Comparison of ENCODE assay signal across 18 cellular contexts in the genomic region with DNA sequence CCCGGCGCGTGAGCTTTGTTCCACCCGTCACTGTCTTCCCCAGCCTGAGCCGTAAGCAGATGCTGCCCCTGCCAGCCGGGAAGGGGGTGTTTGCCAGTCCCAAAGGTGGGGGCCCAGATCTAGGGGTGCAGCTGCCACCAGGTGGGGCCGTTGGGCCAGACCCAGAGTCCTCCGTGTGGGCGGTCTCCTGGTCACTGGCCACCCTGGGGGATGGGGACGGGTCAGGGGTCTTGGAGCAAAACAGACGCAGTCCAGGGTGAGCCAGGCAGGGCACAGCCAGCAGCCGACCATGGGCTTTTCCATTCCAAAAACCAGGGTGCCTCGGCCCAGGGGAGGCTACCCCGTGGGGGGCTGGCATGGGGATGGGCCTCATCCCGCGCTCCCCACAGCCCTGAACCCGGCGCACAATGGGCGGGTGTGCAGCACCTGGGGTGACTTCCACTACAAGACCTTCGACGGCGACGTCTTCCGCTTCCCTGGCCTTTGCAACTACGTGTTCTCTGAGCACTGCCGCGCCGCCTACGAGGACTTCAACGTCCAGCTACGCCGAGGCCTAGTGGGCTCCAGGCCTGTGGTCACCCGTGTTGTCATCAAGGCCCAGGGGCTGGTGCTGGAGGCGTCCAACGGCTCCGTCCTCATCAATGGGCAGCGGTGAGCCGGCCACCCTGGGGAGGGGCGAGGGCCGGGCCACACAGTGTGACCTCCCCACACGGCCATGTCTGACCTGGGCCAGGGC. TPM values are rescaled to one million over a fixed set of nuclear protein-coding genes. Genes with fewer than 3 reads are reported as not detected.
DNase-seq lines count a peak whose midpoint lies in the region; ATAC-seq and TF ChIP-seq lines count a peak whose summit lies in the region.
"Had no signal": no experiment of that assay in that cellular context is flagged by ENCODE, and none has a peak within 500 bp of the region (broad histone marks: within the 10 kb centered on the region; RNA-seq: fewer than 3 reads in every experiment).

No MANE protein-coding gene starts in this region.

- DNase-seq in natural killer cell treated with Interleukin-12 subunit alpha and Interleukin-12 subunit beta and Interleukin-15 and Interleukin-18, amount 100 ng/mL, for 72 hours (ENCODE audit: low spot score) = peak; percentile 54
- DNase-seq in natural killer cell (no peak), ascending aorta (ENCODE audit: low spot score in 2 of 2) (peak; percentile 6 to 61), left lung (peak; percentile 26 to 78), aorta (peak; percentile 40 to 72), Kasumi-1 (lab: John Stamatoyannopoulos, UW) (no peak), NCI-H1694 (lab: John Stamatoyannopoulos, UW) (no peak), NCI-H345 (lab: John Stamatoyannopoulos, UW) (no peak)
- DNase-seq: DMS153, KBM-7, NCI-H1436, NCI-H524 treated with DMSO at 0.1 percent for 48 hours had no signal

- H3K4me1 Mint-ChIP-seq in natural killer cell treated with Interleukin-12 subunit alpha and Interleukin-12 subunit beta and Interleukin-15 and Interleukin-18, amount 100 ng/mL, for 72 hours (ENCODE audit: low read depth in 2 of 2) = no peaks in the 10 kb centered on the region
- H3K4me1 Mint-ChIP-seq in natural killer cell = no peaks in the 10 kb centered on the region
- H3K4me1 Mint-ChIP-seq: memory B cell had no signal

- no peak overlapping the region for H3K27ac Mint-ChIP-seq in natural killer cell treated with Interleukin-12 subunit alpha and Interleukin-12 subunit beta and Interleukin-15 and Interleukin-18, amount 100 ng/mL, for 72 hours
- H3K27ac Mint-ChIP-seq in natural killer cell = no peak overlapping the region
- H3K27ac Mint-ChIP-seq: activated naive CD8-positive, alpha-beta T cell; memory B cell had no signal

- H3K4me3 ChIP-seq in ascending aorta (no peak overlapping the region), left lung (no peak overlapping the region), aorta (ENCODE audit: low read length in 2 of 2) (no peak overlapping the region)
- H3K4me3 ChIP-seq: GM12878, hepatocyte had no signal

- H3K27me3 Mint-ChIP-seq in natural killer cell treated with Interleukin-12 subunit alpha and Interleukin-12 subunit beta and Interleukin-15 and Interleukin-18, amount 100 ng/mL, for 72 hours = peaks cover 0 to 2% of the 10 kb centered on the region in 2 donors
- H3K27me3 Mint-ChIP-seq in natural killer cell (ENCODE audit: low read depth in 2 of 2) = no peaks in the 10 kb centered on the region

- H3K4me3 Mint-ChIP-seq in natural killer cell treated with Interleukin-12 subunit alpha and Interleukin-12 subunit beta and Interleukin-15 and Interleukin-18, amount 100 ng/mL, for 72 hours = no peak overlapping the region
- H3K4me3 Mint-ChIP-seq in natural killer cell = no peak overlapping the region
- H3K4me3 Mint-ChIP-seq: activated naive CD8-positive, alpha-beta T cell; memory B cell had no signal

- no peaks in the 10 kb centered on the region for H3K36me3 Mint-ChIP-seq in natural killer cell treated with Interleukin-12 subunit alpha and Interleukin-12 subunit beta and Interleukin-15 and Interleukin-18, amount 100 ng/mL, for 72 hours
- no peaks in the 10 kb centered on the region for H3K36me3 Mint-ChIP-seq in natural killer cell
- H3K36me3 Mint-ChIP-seq: activated naive CD8-positive, alpha-beta T cell; memory B cell had no signal

- H3K36me3 ChIP-seq in ascending aorta = no peaks in the 10 kb centered on the region
- no peaks in the 10 kb centered on the region for H3K36me3 ChIP-seq in left lung
- no peaks in the 10 kb centered on the region for H3K36me3 ChIP-seq in aorta (ENCODE audit: control insufficient read depth in 1 of 2, insufficient read depth in 2 of 2, low read length in 1 of 2)

- no peaks in the 10 kb centered on the region for H3K4me1 ChIP-seq in ascending aorta
- H3K4me1 ChIP-seq in left lung = no peaks in the 10 kb centered on the region
- no peaks in the 10 kb centered on the region for H3K4me1 ChIP-seq in aorta (ENCODE audit: control insufficient read depth in 1 of 2, insufficient read depth in 2 of 2, low read length in 2 of 2)
- H3K4me1 ChIP-seq: parathyroid adenoma had no signal

- H3K27ac ChIP-seq in ascending aorta = no peak overlapping the region
- H3K27ac ChIP-seq in left lung = no peak overlapping the region
- H3K27ac ChIP-seq in aorta (ENCODE audit: low read depth in 1 of 2, low read length in 2 of 2) = no peak overlapping the region
- H3K27ac ChIP-seq: hepatocyte, parathyroid adenoma had no signal

- H3K27me3 ChIP-seq in ascending aorta (no peaks in the 10 kb centered on the region), left lung (peaks cover 0 to 100% of the 10 kb centered on the region in 2 donors), aorta (ENCODE audit: control insufficient read depth in 1 of 2, insufficient read depth in 2 of 2, low read length in 1 of 2) (no peaks in the 10 kb centered on the region)
- H3K27me3 ChIP-seq: hepatocyte had no signal

- TF ChIP-seq CTCF in natural killer cell (IDR thresholded peaks at IDR 0.05) = no peak
- no peak for TF ChIP-seq CTCF in ascending aorta (IDR thresholded peaks at IDR 0.05)
- no peak for TF ChIP-seq CTCF in left lung (IDR thresholded peaks at IDR 0.05)

- 70 to 76% methylated on average over 40 to 41 of the region's 41 CpGs for WGBS in aorta, 2 donors

- ATAC-seq in natural killer cell treated with Interleukin-12 subunit alpha and Interleukin-12 subunit beta and Interleukin-15 and Interleukin-18, amount 100 ng/mL, for 72 hours = no peak
- ATAC-seq in natural killer cell = no peak
- no peak for ATAC-seq in left lung
- no peak for ATAC-seq in aorta (ENCODE audit: low FRiP score)
- ATAC-seq: esophagus mucosa, GM12878 had no signal

- intact Hi-C loops in natural killer cell (cut with micrococcal nuclease) = no loop called here
- intact Hi-C loops in ascending aorta (cut with DNase I) = no loop called here
- intact Hi-C loops in left lung (cut with DNase I) = no loop called here
- intact Hi-C loops in aorta (cut with DNase I) = no loop called here

- no peaks in the 10 kb centered on the region for H3K9me3 Mint-ChIP-seq in natural killer cell treated with Interleukin-12 subunit alpha and Interleukin-12 subunit beta and Interleukin-15 and Interleukin-18, amount 100 ng/mL, for 72 hours
- H3K9me3 Mint-ChIP-seq in natural killer cell = no peaks in the 10 kb centered on the region
- H3K9me3 Mint-ChIP-seq: memory B cell had no signal

- H3K9me3 ChIP-seq in ascending aorta = no peaks in the 10 kb centered on the region
- no peaks in the 10 kb centered on the region for H3K9me3 ChIP-seq in left lung
- H3K9me3 ChIP-seq in aorta (ENCODE audit: control insufficient read depth, low read length) = no peaks in the 10 kb centered on the region

RNA-seq across cellular contexts. Expression of gene MUC5B, which starts 3.5 kb away (rescaled TPM):
- not detected for total RNA-seq in natural killer cell treated with Interleukin-12 subunit alpha and Interleukin-12 subunit beta and Interleukin-15 and Interleukin-18, amount 100 ng/mL, for 72 hours
- not detected for total RNA-seq in natural killer cell
- total RNA-seq in ascending aorta = under 0.01 TPM
- 10 to 100 TPM in 1 of 2 donors, under 1 TPM in 1; 0.06 to 33.4 TPM for total RNA-seq in left lung
- not detected for total RNA-seq in aorta
- polyA plus RNA-seq in aorta = under 1 TPM in 1 of 2 donors, not detected in 1; 0.25 TPM
- polyA plus RNA-seq: GM12878 had no signal

Comparison
In these comparisons a context has a peak if more than half of its experiments do, and no peak if none do; other contexts are left out.
1. DNase-seq: peak in natural killer cell treated with Interleukin-12 subunit alpha and Interleukin-12 subunit beta and Interleukin-15 and Interleukin-18, amount 100 ng/mL, for 72 hours (single experiment), ascending aorta (2 of 2), left lung (2 of 2) and aorta (2 of 2); none in natural killer cell (single experiment), Kasumi-1 (0 of 2), NCI-H1694 (single experiment) and NCI-H345 (single experiment).